In genomic region chr12:50868881-50869280, GRCh38 we compare ENCODE assay signal across 17 cellular contexts. TPM values are rescaled to one million over a fixed set of nuclear protein-coding genes. Genes with fewer than 3 reads are reported as not detected.
"Had no signal": no experiment of that assay in that cellular context is flagged by ENCODE, and none has a peak within 500 bp of the region (broad histone marks: within the 10 kb centered on the region; RNA-seq: fewer than 3 reads in every experiment).

No MANE protein-coding gene starts in this region.

RNA-seq across cellular contexts. Expression of gene TMPRSS12, which starts 26.2 kb away (rescaled TPM):
- total RNA-seq: activated CD4-positive, alpha-beta memory T cell treated with anti-CD3 and anti-CD28 coated beads for 36 hours; activated T-cell treated with anti-CD3 and anti-CD28 coated beads, Interleukin-2, amount 50 U/mL, for 4 hours; activated T-helper 2 cell treated with anti-CD3 and anti-CD28 coated beads, Interferon-gamma antibody, Interleukin-2, Interleukin-4, amounts not matched to agents 10 μg/mL and 5 μg/mL and 100 μg/mL, durations not matched to agents 14 hours and 24 hours and 36 hours; aorta; body of pancreas; chondrocyte; dermis blood vessel endothelial cell; endothelial cell of umbilical vein; esophagus squamous epithelium; fibroblast of lung; fibroblast of villous mesenchyme; gastroesophageal sphincter; glomerular endothelial cell; heart right ventricle; hepatocyte; T-cell; T-helper 17 cell had no signal
- polyA plus RNA-seq: aorta, endothelial cell of umbilical vein, fibroblast of lung, heart right ventricle, hepatocyte had no signal
